In genomic region chr2:30425326-30425725, GRCh38 we compare ENCODE assay signal across 19 cellular contexts. TPM values are rescaled to one million over a fixed set of nuclear protein-coding genes. Genes with fewer than 3 reads are reported as not detected.
A peak's percentile ranks its signal among the peaks of the same experiment; 100 is the strongest.
DNase-seq lines count a peak whose midpoint lies in the region; ATAC-seq and TF ChIP-seq lines count a peak whose summit lies in the region.
"Had no signal": no experiment of that assay in that cellular context is flagged by ENCODE, and none has a peak within 500 bp of the region (broad histone marks: within the 10 kb centered on the region; RNA-seq: fewer than 3 reads in every experiment).

No MANE protein-coding gene starts in this region.

- TF ChIP-seq CTCF in foreskin fibroblast (IDR thresholded peaks at IDR 0.05; ENCODE audit: low read depth, low read length) (no peak), psoas muscle (IDR thresholded peaks at IDR 0.05) (no peak)

- H3K27ac Mint-ChIP-seq in T-helper 17 cell, result no peak overlapping the region
- H3K27ac Mint-ChIP-seq in stimulated activated memory B cell treated with anti-CD40 and anti-IgM and Interleukin-4, amounts not matched to agents 10 μg/mL and 1 μg/mL and 100 μg/mL, for 72 hours, result no peak overlapping the region
- H3K27ac Mint-ChIP-seq in activated CD4-positive, alpha-beta T cell treated with anti-CD3 and anti-CD28 coated beads, Interleukin-2, amount 10 ng/mL, durations not matched to agents 24 days and 14 days, result no peak overlapping the region

- H3K36me3 Mint-ChIP-seq in T-helper 17 cell (ENCODE audit: low read depth), result no peaks in the 10 kb centered on the region
- H3K36me3 Mint-ChIP-seq in stimulated activated memory B cell treated with anti-CD40 and anti-IgM and Interleukin-4, amounts not matched to agents 10 μg/mL and 1 μg/mL and 100 μg/mL, for 72 hours, result no peaks in the 10 kb centered on the region
- peaks cover 6% of the 10 kb centered on the region for H3K36me3 Mint-ChIP-seq in activated CD4-positive, alpha-beta T cell treated with anti-CD3 and anti-CD28 coated beads, Interleukin-2, amount 10 ng/mL, durations not matched to agents 24 days and 14 days (ENCODE audit: low read depth)

- no peak overlapping the region for H3K4me3 Mint-ChIP-seq in T-helper 17 cell
- no peak overlapping the region for H3K4me3 Mint-ChIP-seq in stimulated activated memory B cell treated with anti-CD40 and anti-IgM and Interleukin-4, amounts not matched to agents 10 μg/mL and 1 μg/mL and 100 μg/mL, for 72 hours
- H3K4me3 Mint-ChIP-seq in activated CD4-positive, alpha-beta T cell treated with anti-CD3 and anti-CD28 coated beads, Interleukin-2, amount 10 ng/mL, durations not matched to agents 24 days and 14 days, result no peak overlapping the region

- H3K4me1 Mint-ChIP-seq in T-helper 17 cell, result peaks cover 27% of the 10 kb centered on the region
- peaks cover 29% of the 10 kb centered on the region for H3K4me1 Mint-ChIP-seq in stimulated activated memory B cell treated with anti-CD40 and anti-IgM and Interleukin-4, amounts not matched to agents 10 μg/mL and 1 μg/mL and 100 μg/mL, for 72 hours
- H3K4me1 Mint-ChIP-seq in activated CD4-positive, alpha-beta T cell treated with anti-CD3 and anti-CD28 coated beads, Interleukin-2, amount 10 ng/mL, durations not matched to agents 24 days and 14 days, result peaks cover 46% of the 10 kb centered on the region

- H3K9me3 ChIP-seq in psoas muscle (no peaks in the 10 kb centered on the region), T-helper 17 cell (ENCODE audit: control insufficient read depth, low read length, poor library complexity, severe bottlenecking) (no peaks in the 10 kb centered on the region)
- H3K9me3 ChIP-seq: body of pancreas had no signal

- DNase-seq in EL, result peak; percentile 18
- DNase-seq in foreskin fibroblast, result peak; percentile 70 to 87
- peak; percentile 43 to 56 for DNase-seq in psoas muscle
- DNase-seq in T-helper 17 cell, result no peak
- DNase-seq in activated CD4-positive, alpha-beta T cell treated with anti-CD3 and anti-CD28 coated beads, Interleukin-2, amount 10 ng/mL, durations not matched to agents 24 days and 14 days, result no peak
- DNase-seq: activated gamma-delta T cell; body of pancreas; COR-L47; dermis blood vessel endothelial cell; erythroblast; HCEC 1CT; NCI-H187; small intestine; stimulated activated naive CD8-positive, alpha-beta T cell treated with anti-CD3 and anti-CD28 coated beads, Interleukin-15, Interleukin-2, amounts not matched to agents 100 U/mL and 50 U/mL, for 24 hours had no signal

- 27 to 42% (median 35%) methylated on average over 4 of the region's 4 CpGs for WGBS in psoas muscle, 3 donors

- H3K9me3 Mint-ChIP-seq in stimulated activated memory B cell treated with anti-CD40 and anti-IgM and Interleukin-4, amounts not matched to agents 10 μg/mL and 1 μg/mL and 100 μg/mL, for 72 hours, result no peaks in the 10 kb centered on the region
- peaks cover 7% of the 10 kb centered on the region for H3K9me3 Mint-ChIP-seq in activated CD4-positive, alpha-beta T cell treated with anti-CD3 and anti-CD28 coated beads, Interleukin-2, amount 10 ng/mL, durations not matched to agents 24 days and 14 days

- H3K27me3 ChIP-seq in psoas muscle (ENCODE audit: insufficient read depth in 3 of 3, low read length in 2 of 3), result no peaks in the 10 kb centered on the region
- H3K27me3 ChIP-seq: body of pancreas, hepatocyte had no signal

- intact Hi-C loops in psoas muscle (cut with DNase I), result no loop called here
- intact Hi-C loops in activated CD4-positive, alpha-beta T cell treated with anti-CD3 and anti-CD28 coated beads, Interleukin-2, amount 10 ng/mL, durations not matched to agents 24 days and 14 days (cut with micrococcal nuclease), result loop anchor here (10.0 kb wide), 1 partner anchor 279 kb away; no protein-coding TSS in a partner anchor

- no peaks in the 10 kb centered on the region for H3K36me3 ChIP-seq in psoas muscle (ENCODE audit: insufficient read depth in 1 of 2, low read depth in 1 of 2)

- ATAC-seq in SK-N-SH treated with all-trans-retinoic acid at 6 μM for 48 hours (no peak), psoas muscle (no peak), T-helper 17 cell (no peak), GM21423 (IDR thresholded peaks at IDR 0.05; ENCODE audit: unreplicated experiment) (no peak)
- ATAC-seq in stimulated activated memory B cell treated with anti-CD40 and anti-IgM and Interleukin-4, amounts not matched to agents 10 μg/mL and 1 μg/mL and 100 μg/mL, for 72 hours, result no peak
- ATAC-seq: activated CD4-positive, CD25-positive, alpha-beta regulatory T cell treated with anti-CD3 and anti-CD28 coated beads, Interleukin-2, amount 50 U/mL, for 24 hours; body of pancreas; stimulated activated naive CD8-positive, alpha-beta T cell treated with anti-CD3 and anti-CD28 coated beads, Interleukin-15, Interleukin-2, amounts not matched to agents 100 U/mL and 50 U/mL, for 24 hours had no signal

- H3K4me3 ChIP-seq in foreskin fibroblast (ENCODE audit: low read depth in 1 of 2, low read length in 2 of 2) (no peak overlapping the region), psoas muscle (no peak overlapping the region)
- H3K4me3 ChIP-seq: body of pancreas, hepatocyte had no signal

- H3K4me1 ChIP-seq in psoas muscle, result peaks cover 5% of the 10 kb centered on the region
- H3K4me1 ChIP-seq: body of pancreas had no signal

- H3K27ac ChIP-seq in psoas muscle, result no peak overlapping the region
- H3K27ac ChIP-seq: body of pancreas, hepatocyte had no signal

- no peaks in the 10 kb centered on the region for H3K27me3 Mint-ChIP-seq in T-helper 17 cell
- H3K27me3 Mint-ChIP-seq in stimulated activated memory B cell treated with anti-CD40 and anti-IgM and Interleukin-4, amounts not matched to agents 10 μg/mL and 1 μg/mL and 100 μg/mL, for 72 hours, result no peaks in the 10 kb centered on the region
- no peaks in the 10 kb centered on the region for H3K27me3 Mint-ChIP-seq in activated CD4-positive, alpha-beta T cell treated with anti-CD3 and anti-CD28 coated beads, Interleukin-2, amount 10 ng/mL, durations not matched to agents 24 days and 14 days

TF ChIP-seq in SK-N-SH treated with all-trans-retinoic acid at 6 μM for 48 hours, 23 proteins besides CTCF, POLR2A, EP300 and RAD21:
- no peak for TF ChIP-seq ESRRG (CRISPR knock-in tag; IDR thresholded peaks at IDR 0.05)
- 0 out of 2 replicates have a peak, but pooled peaks have one; percentile 25 for TF ChIP-seq TCF4 (CRISPR knock-in tag; IDR thresholded peaks at IDR 0.05; ENCODE audit: borderline replicate concordance)
- no peak for TF ChIP-seq ZNF8 (CRISPR knock-in tag; IDR thresholded peaks at IDR 0.05)

RNA-seq across cellular contexts. Expression of gene LCLAT1, which starts 21.7 kb away (rescaled TPM):
- 10 to 100 TPM in 1 of 4 donors, 1 to 10 TPM in 3; 5.5 to 18.8 (median 8.2) TPM for total RNA-seq in psoas muscle
- 1 to 10 TPM; 4.2 to 6.0 (median 4.4) TPM for polyA plus RNA-seq in psoas muscle
- 10 to 100 TPM in 1 of 2 donors, 1 to 10 TPM in 1; 6.7 to 18.2 TPM for total RNA-seq in T-helper 17 cell
- total RNA-seq in activated CD4-positive, alpha-beta T cell treated with anti-CD3 and anti-CD28 coated beads, Interleukin-2, amount 10 ng/mL, durations not matched to agents 24 days and 14 days, result 31.4 and 34.7 TPM in 2 replicates

Comparison
In these comparisons a context has a peak if more than half of its experiments do, and no peak if none do; other contexts are left out.
1. DNase-seq: peak in EL (single experiment), foreskin fibroblast (2 of 2) and psoas muscle (2 of 2); none in T-helper 17 cell (0 of 3) and activated CD4-positive, alpha-beta T cell treated with anti-CD3 and anti-CD28 coated beads, Interleukin-2, amount 10 ng/mL, durations not matched to agents 24 days and 14 days (single experiment).